ENCODE assay signal across 1 cellular context in genomic region chr4:150855981-150856510, GRCh38.
TF ChIP-seq lines count a peak whose summit lies in the region.

No MANE protein-coding gene starts in this region.

TF ChIP-seq in HepG2, 621 proteins besides CTCF, POLR2A, EP300 and RAD21 (continued from another document):
- TF ChIP-seq, protein P1, sequence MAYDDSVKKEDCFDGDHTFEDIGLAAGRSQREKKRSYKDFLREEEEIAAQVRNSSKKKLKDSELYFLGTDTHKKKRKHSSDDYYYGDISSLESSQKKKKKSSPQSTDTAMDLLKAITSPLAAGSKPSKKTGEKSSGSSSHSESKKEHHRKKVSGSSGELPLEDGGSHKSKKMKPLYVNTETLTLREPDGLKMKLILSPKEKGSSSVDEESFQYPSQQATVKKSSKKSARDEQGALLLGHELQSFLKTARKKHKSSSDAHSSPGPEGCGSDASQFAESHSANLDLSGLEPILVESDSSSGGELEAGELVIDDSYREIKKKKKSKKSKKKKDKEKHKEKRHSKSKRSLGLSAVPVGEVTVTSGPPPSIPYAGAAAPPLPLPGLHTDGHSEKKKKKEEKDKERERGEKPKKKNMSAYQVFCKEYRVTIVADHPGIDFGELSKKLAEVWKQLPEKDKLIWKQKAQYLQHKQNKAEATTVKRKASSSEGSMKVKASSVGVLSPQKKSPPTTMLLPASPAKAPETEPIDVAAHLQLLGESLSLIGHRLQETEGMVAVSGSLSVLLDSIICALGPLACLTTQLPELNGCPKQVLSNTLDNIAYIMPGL (CRISPR knock-in tag; IDR thresholded peaks at IDR 0.05; ENCODE audit: borderline replicate concordance in 1 of 2, low read depth in 1 of 2) = no peak
- TF ChIP-seq ZBTB25 (CRISPR knock-in tag; IDR thresholded peaks at IDR 0.05) (no peak), ZNF563 (CRISPR knock-in tag; IDR thresholded peaks at IDR 0.05) (no peak), ZNF34 (CRISPR knock-in tag; IDR thresholded peaks at IDR 0.05; ENCODE audit: borderline replicate concordance) (no peak)
- TF ChIP-seq, protein P2, sequence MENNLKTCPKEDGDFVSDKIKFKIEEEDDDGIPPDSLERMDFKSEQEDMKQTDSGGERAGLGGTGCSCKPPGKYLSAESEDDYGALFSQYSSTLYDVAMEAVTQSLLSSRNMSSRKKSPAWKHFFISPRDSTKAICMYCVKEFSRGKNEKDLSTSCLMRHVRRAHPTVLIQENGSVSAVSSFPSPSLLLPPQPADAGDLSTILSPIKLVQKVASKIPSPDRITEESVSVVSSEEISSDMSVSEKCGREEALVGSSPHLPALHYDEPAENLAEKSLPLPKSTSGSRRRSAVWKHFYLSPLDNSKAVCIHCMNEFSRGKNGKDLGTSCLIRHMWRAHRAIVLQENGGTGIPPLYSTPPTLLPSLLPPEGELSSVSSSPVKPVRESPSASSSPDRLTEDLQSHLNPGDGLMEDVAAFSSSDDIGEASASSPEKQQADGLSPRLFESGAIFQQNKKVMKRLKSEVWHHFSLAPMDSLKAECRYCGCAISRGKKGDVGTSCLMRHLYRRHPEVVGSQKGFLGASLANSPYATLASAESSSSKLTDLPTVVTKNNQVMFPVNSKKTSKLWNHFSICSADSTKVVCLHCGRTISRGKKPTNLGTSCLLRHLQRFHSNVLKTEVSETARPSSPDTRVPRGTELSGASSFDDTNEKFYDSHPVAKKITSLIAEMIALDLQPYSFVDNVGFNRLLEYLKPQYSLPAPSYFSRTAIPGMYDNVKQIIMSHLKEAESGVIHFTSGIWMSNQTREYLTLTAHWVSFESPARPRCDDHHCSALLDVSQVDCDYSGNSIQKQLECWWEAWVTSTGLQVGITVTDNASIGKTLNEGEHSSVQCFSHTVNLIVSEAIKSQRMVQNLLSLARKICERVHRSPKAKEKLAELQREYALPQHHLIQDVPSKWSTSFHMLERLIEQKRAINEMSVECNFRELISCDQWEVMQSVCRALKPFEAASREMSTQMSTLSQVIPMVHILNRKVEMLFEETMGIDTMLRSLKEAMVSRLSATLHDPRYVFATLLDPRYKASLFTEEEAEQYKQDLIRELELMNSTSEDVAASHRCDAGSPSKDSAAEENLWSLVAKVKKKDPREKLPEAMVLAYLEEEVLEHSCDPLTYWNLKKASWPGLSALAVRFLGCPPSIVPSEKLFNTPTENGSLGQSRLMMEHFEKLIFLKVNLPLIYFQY (CRISPR knock-in tag; IDR thresholded peaks at IDR 0.05; ENCODE audit: borderline replicate concordance) = no peak
TF ChIP-seq in HepG2: peak in this region for 0.
